Comparison of ENCODE assay signal across 25 cellular contexts in genomic region chr3:161567962-161568361, GRCh38.
DNase-seq lines count a peak whose midpoint lies in the region; FAIRE-seq and TF ChIP-seq lines count a peak whose summit lies in the region.
"Had no signal": no experiment of that assay in that cellular context is flagged by ENCODE, and none has a peak within 500 bp of the region (broad histone marks: within the 10 kb centered on the region; RNA-seq: fewer than 3 reads in every experiment).

No MANE protein-coding gene starts in this region.

- TF ChIP-seq RAD21 in H1 (IDR thresholded peaks at IDR 0.05 in 1 of 2, conservative IDR thresholded peaks at IDR 0.05 in 1 of 2; ENCODE audit: low read depth in 2 of 2, low read length in 2 of 2), result no peak

- no peak overlapping the region for H3K27ac ChIP-seq in H1 (ENCODE audit: low read depth, low read length)
- H3K27ac ChIP-seq in mesendoderm (ENCODE audit: low read depth, low read length), result no peak overlapping the region
- H3K27ac ChIP-seq: A549, body of pancreas, esophagus squamous epithelium, HL-60, lower lobe of right lung, RWPE1 had no signal

- H4K91ac ChIP-seq in H1 (replicated peaks; ENCODE audit: insufficient read length, low read length), result no peak overlapping the region

- H3K56ac ChIP-seq in H1 (replicated peaks; ENCODE audit: insufficient read length, low read depth, low read length) (no peak overlapping the region), mesendoderm (ENCODE audit: low read length) (no peak overlapping the region)

- H3K4me3 Mint-ChIP-seq in HFFc6 (no peak overlapping the region; the same call in 1 of the 2 replicates), Caco-2 (ENCODE audit: unreplicated experiment) (no peak overlapping the region)
- H3K4me3 Mint-ChIP-seq: activated naive CD8-positive, alpha-beta T cell; activated T-helper 1 cell treated with anti-CD3 and anti-CD28 coated beads, Interleukin-12 subunit alpha, Interleukin-12 subunit beta, Interleukin-2, Interleukin-4 antibody, amounts not matched to agents 30 ng/mL and 10 ng/mL and 1 ng/mL, durations not matched to agents 14 hours and 24 hours and 36 hours; CD14-positive monocyte; effector memory CD8-positive, alpha-beta T cell had no signal

- 88% methylated on average over 2 of the region's 2 CpGs; no CpG with 5 or more reads in 1 of the 2 experiments for WGBS in H1 (ENCODE audit: extremely low coverage in 1 of 2, insufficient coverage in 1 of 2, insufficient read length in 1 of 2, insufficient replicate concordance in 2 of 2, low coverage in 1 of 2, low lambda C conversion rate in 2 of 2, missing lambda C conversion rate in 1 of 2), 2 experiments
- no CpG with 5 or more reads among the region's 2 CpGs for whole genome bisulfite sequencing in mesendoderm (ENCODE audit: extremely low coverage, insufficient coverage, low lambda C conversion rate)

- no peak for TF ChIP-seq CTCF in HFFc6 (IDR thresholded peaks at IDR 0.05)
- no peak for TF ChIP-seq CTCF in H1 (IDR thresholded peaks at IDR 0.05; ENCODE audit: control extremely low read depth in 1 of 3, insufficient read depth in 1 of 3, low read depth in 1 of 3, low read length in 3 of 3)
- TF ChIP-seq CTCF in GM10266 (IDR thresholded peaks at IDR 0.05; ENCODE audit: control insufficient read depth, insufficient read depth, low read depth, missing control alignments), result no peak
- TF ChIP-seq CTCF in Caco-2 (IDR thresholded peaks at IDR 0.05; ENCODE audit: insufficient read depth in 1 of 2, low read depth in 1 of 2, low read length in 1 of 2, severe bottlenecking in 1 of 2, unreplicated experiment in 1 of 2), result no peak

- no peak overlapping the region for H2BK20ac ChIP-seq in H1 (ENCODE audit: low read length)

- H3K79me2 ChIP-seq in H1 (ENCODE audit: control insufficient read depth in 1 of 2, insufficient read depth in 2 of 2, low read length in 2 of 2), result no peaks in the 10 kb centered on the region
- H3K79me2 ChIP-seq in mesendoderm (ENCODE audit: control insufficient read depth, insufficient read depth, low read length), result no peaks in the 10 kb centered on the region

- POLR2A ChIA-PET in H1 (lab: Charles Lee; ENCODE audit: partially characterized antibody), result no interaction called here
- POLR2A ChIA-PET in Caco-2 (lab: Charles Lee), result no interaction called here

- no peak overlapping the region for H2BK120ac ChIP-seq in H1 (replicated peaks; ENCODE audit: low read depth, low read length)
- no peak overlapping the region for H2BK120ac ChIP-seq in mesendoderm (ENCODE audit: low read depth, low read length)

- H3K4ac ChIP-seq in H1 (replicated peaks; ENCODE audit: insufficient read length, low read depth, low read length) (no peak overlapping the region), mesendoderm (ENCODE audit: low read depth, low read length) (no peak overlapping the region)

- TF ChIP-seq POLR2A in H1 (IDR thresholded peaks at IDR 0.05; ENCODE audit: control extremely low read depth in 1 of 2, low read depth in 2 of 2, low read length in 2 of 2), result no peak

- CTCF ChIA-PET in H1 (lab: Charles Lee; ENCODE audit: partially characterized antibody) (interaction anchor here (1.0 to 2.0 kb wide), 2 partner anchors 133 to 268 kb away, joined by 3 to 9 read pairs; no protein-coding TSS in a partner anchor), Caco-2 (lab: Charles Lee) (interaction anchor here (0.5 kb wide), 1 partner anchor 424 kb away, joined by 3 read pairs; no protein-coding TSS in a partner anchor)

- no peaks in the 10 kb centered on the region for H4K20me1 ChIP-seq in H1 (replicated peaks in 1 of 2; ENCODE audit: control insufficient read depth in 1 of 2, insufficient read depth in 2 of 2, low read length in 2 of 2)

- no peaks in the 10 kb centered on the region for H3K27me3 Mint-ChIP-seq in HFFc6 (ENCODE audit: insufficient read depth)
- peaks cover 2% of the 10 kb centered on the region for H3K27me3 Mint-ChIP-seq in Caco-2 (ENCODE audit: insufficient read depth, unreplicated experiment)
- H3K27me3 Mint-ChIP-seq: activated naive CD8-positive, alpha-beta T cell; effector memory CD8-positive, alpha-beta T cell had no signal

- no peak overlapping the region for H3K4me2 ChIP-seq in H1 (ENCODE audit: insufficient read depth in 1 of 2, low read depth in 2 of 2, low read length in 2 of 2)
- no peak overlapping the region for H3K4me2 ChIP-seq in mesendoderm (ENCODE audit: low read length)
- H3K4me2 ChIP-seq: A549 had no signal

- BruUV-seq in Caco-2 (replicated peaks; lab: Mats Ljungman, UMichigan), result no TSS peak

- H2AFZ ChIP-seq in H1 (ENCODE audit: low read length), result peak overlapping the region; percentile 76; the same call in 1 of the 2 replicates

- H3K4me3 ChIP-seq in H1 (ENCODE audit: extremely low read depth in 1 of 4, insufficient read depth in 2 of 4, low read depth in 3 of 4, low read length in 4 of 4), result no peak overlapping the region
- no peak overlapping the region for H3K4me3 ChIP-seq in mesendoderm (ENCODE audit: low read length)
- H3K4me3 ChIP-seq in Caco-2 (ENCODE audit: low read depth, low read length), result no peak overlapping the region
- H3K4me3 ChIP-seq: A549, body of pancreas, esophagus squamous epithelium, lower lobe of right lung had no signal

- H3K27me3 ChIP-seq in H1 (replicated peaks in 1 of 4; ENCODE audit: control insufficient read depth in 3 of 4, extremely low read depth in 1 of 4, insufficient read depth in 3 of 4, low read length in 3 of 4) (no peaks in the 10 kb centered on the region), mesendoderm (ENCODE audit: insufficient read depth, low read length, poor library complexity) (no peaks in the 10 kb centered on the region), Caco-2 (replicated peaks; ENCODE audit: control insufficient read depth, insufficient read depth, low read length) (no peaks in the 10 kb centered on the region)
- H3K27me3 ChIP-seq: body of pancreas, esophagus squamous epithelium had no signal

- no peak overlapping the region for H2BK12ac ChIP-seq in H1 (ENCODE audit: low read depth, low read length)

- peaks cover 13% of the 10 kb centered on the region for H3K4me1 Mint-ChIP-seq in HFFc6 (ENCODE audit: low read depth)
- H3K4me1 Mint-ChIP-seq in Caco-2 (ENCODE audit: low read depth, unreplicated experiment), result no peaks in the 10 kb centered on the region
- H3K4me1 Mint-ChIP-seq: CD14-positive monocyte had no signal

- no peaks in the 10 kb centered on the region for H3K79me1 ChIP-seq in H1 (ENCODE audit: low read depth, low read length)
- H3K79me1 ChIP-seq in mesendoderm (ENCODE audit: low read length), result no peaks in the 10 kb centered on the region

- H2AK5ac ChIP-seq in H1 (ENCODE audit: low read depth, low read length) (no peak overlapping the region), mesendoderm (ENCODE audit: low read length) (no peak overlapping the region)

- no peak overlapping the region for H3K27ac Mint-ChIP-seq in HFFc6
- H3K27ac Mint-ChIP-seq in Caco-2 (ENCODE audit: unreplicated experiment), result no peak overlapping the region
- H3K27ac Mint-ChIP-seq: activated naive CD8-positive, alpha-beta T cell; activated T-helper 1 cell treated with anti-CD3 and anti-CD28 coated beads, Interleukin-12 subunit alpha, Interleukin-12 subunit beta, Interleukin-2, Interleukin-4 antibody, amounts not matched to agents 30 ng/mL and 10 ng/mL and 1 ng/mL, durations not matched to agents 14 hours and 24 hours and 36 hours; CD14-positive monocyte; effector memory CD8-positive, alpha-beta T cell had no signal

- H3K9me3 Mint-ChIP-seq in HFFc6 (no peaks in the 10 kb centered on the region), Caco-2 (ENCODE audit: unreplicated experiment) (no peaks in the 10 kb centered on the region)
- H3K9me3 Mint-ChIP-seq: activated T-helper 1 cell treated with anti-CD3 and anti-CD28 coated beads, Interleukin-12 subunit alpha, Interleukin-12 subunit beta, Interleukin-2, Interleukin-4 antibody, amounts not matched to agents 30 ng/mL and 10 ng/mL and 1 ng/mL, durations not matched to agents 14 hours and 24 hours and 36 hours; CD14-positive monocyte had no signal

- intact Hi-C loops in Caco-2 (cut with micrococcal nuclease; ENCODE audit: unreplicated experiment), result loop anchor here (10.0 kb wide), 1 partner anchor 347 kb away; no protein-coding TSS in a partner anchor

- H3K4me1 ChIP-seq in H1 (replicated peaks in 1 of 4; ENCODE audit: control insufficient read depth in 3 of 4, insufficient read depth in 4 of 4, low read length in 3 of 4), result no peaks in the 10 kb centered on the region
- H3K4me1 ChIP-seq in mesendoderm (ENCODE audit: control insufficient read depth, low read depth, low read length), result no peaks in the 10 kb centered on the region
- no peaks in the 10 kb centered on the region for H3K4me1 ChIP-seq in Caco-2
- H3K4me1 ChIP-seq: A549, body of pancreas, esophagus squamous epithelium, lower lobe of right lung had no signal

- no peak overlapping the region for H3K23ac ChIP-seq in H1 (ENCODE audit: insufficient read length)
- no peak overlapping the region for H3K23ac ChIP-seq in mesendoderm (ENCODE audit: low read length)

- DNase-seq in AG20443 (ENCODE audit: low spot score) (peak; percentile 60), HFFc6 (peak; percentile 67), H1 (ENCODE audit: low read depth in 1 of 2, low spot score in 2 of 2) (no peak), mesendoderm (peak; percentile 12), GM10266 (ENCODE audit: extremely low spot score) (no peak), NCI-H510A treated with DMSO at 0.1 percent for 48 hours (lab: John Stamatoyannopoulos, UW) (no peak), Caco-2 (no peak)
- DNase-seq in activated effector memory CD4-positive, alpha-beta T cell treated with anti-CD3 and anti-CD28 coated beads, Interleukin-2, amount 50 U/mL, for 16 hours, result no peak
- DNase-seq: activated CD4-positive, alpha-beta T cell treated with anti-CD3 and anti-CD28 coated beads for 1 hour; body of pancreas; effector memory CD8-positive, alpha-beta T cell; esophagus squamous epithelium; GF-D8; hypothalamus; lower lobe of right lung; NCI-H2107; retina; substantia nigra had no signal

- H3K36me3 Mint-ChIP-seq in HFFc6 (ENCODE audit: low read depth) (no peaks in the 10 kb centered on the region), Caco-2 (ENCODE audit: insufficient read depth, unreplicated experiment) (no peaks in the 10 kb centered on the region)
- H3K36me3 Mint-ChIP-seq: activated naive CD8-positive, alpha-beta T cell; CD14-positive monocyte had no signal

- H3K9me3 ChIP-seq in H1 (ENCODE audit: insufficient read depth in 2 of 2, low read depth in 1 of 2, low read length in 1 of 2) (no peaks in the 10 kb centered on the region), Caco-2 (no peaks in the 10 kb centered on the region)
- H3K9me3 ChIP-seq: A549, body of pancreas, esophagus squamous epithelium, lower lobe of right lung had no signal

- H3K14ac ChIP-seq in H1 (ENCODE audit: insufficient read length), result no peak overlapping the region

- H3K18ac ChIP-seq in H1 (ENCODE audit: extremely low read depth, low read length), result no peak overlapping the region
- no peak overlapping the region for H3K18ac ChIP-seq in mesendoderm (ENCODE audit: low read length)

- H4K5ac ChIP-seq in H1 (ENCODE audit: insufficient read length, low read depth, low read length) (no peak overlapping the region), mesendoderm (ENCODE audit: low read length) (no peak overlapping the region)

- H4K8ac ChIP-seq in H1 (ENCODE audit: extremely low read depth, insufficient read depth, low read length) (no peak overlapping the region), mesendoderm (ENCODE audit: low read depth, low read length) (no peak overlapping the region)

- no peak overlapping the region for H2BK15ac ChIP-seq in H1 (ENCODE audit: low read length)
- no peak overlapping the region for H2BK15ac ChIP-seq in mesendoderm (replicated peaks; ENCODE audit: low read depth)

- H3K36me3 ChIP-seq in H1 (ENCODE audit: control insufficient read depth in 2 of 4, insufficient read depth in 4 of 4, low read length in 3 of 4) (no peaks in the 10 kb centered on the region), mesendoderm (ENCODE audit: control insufficient read depth, insufficient read depth, low read length) (no peaks in the 10 kb centered on the region), Caco-2 (ENCODE audit: control insufficient read depth, insufficient read depth, low read length) (no peaks in the 10 kb centered on the region)
- H3K36me3 ChIP-seq: esophagus squamous epithelium, lower lobe of right lung had no signal

- H3K23me2 ChIP-seq in H1 (ENCODE audit: low read depth, low read length), result no peaks in the 10 kb centered on the region

- TF ChIP-seq EP300 in H1 (IDR thresholded peaks at IDR 0.05; ENCODE audit: borderline replicate concordance in 1 of 2, low read depth in 2 of 2, low read length in 2 of 2), result no peak

- H2BK5ac ChIP-seq in H1 (ENCODE audit: low read depth, low read length), result no peak overlapping the region
- H2BK5ac ChIP-seq in mesendoderm (ENCODE audit: low read length), result no peak overlapping the region

- no peak for FAIRE-seq in H1 (lab: Jason Lieb, UNC)
- FAIRE-seq: A549, keratinocyte had no signal

- no peak overlapping the region for H3K9ac ChIP-seq in H1 (replicated peaks in 1 of 4; ENCODE audit: extremely low read depth in 1 of 4, low read depth in 3 of 4, low read length in 3 of 4)
- no peak overlapping the region for H3K9ac ChIP-seq in mesendoderm (ENCODE audit: low read length)

Comparison
In these comparisons a context has a peak if more than half of its experiments do, and no peak if none do; other contexts are left out.
1. DNase-seq: peak in AG20443 (single experiment), HFFc6 (single experiment) and mesendoderm (single experiment); none in H1 (0 of 2), activated effector memory CD4-positive, alpha-beta T cell treated with anti-CD3 and anti-CD28 coated beads, Interleukin-2, amount 50 U/mL, for 16 hours (single experiment), GM10266 (single experiment), NCI-H510A treated with DMSO at 0.1 percent for 48 hours (single experiment) and Caco-2 (0 of 2).